In genomic region chr5:16531063-16531667, GRCh38 we compare ENCODE assay signal across 21 cellular contexts.
A peak's percentile ranks its signal among the peaks of the same experiment; 100 is the strongest.
DNase-seq lines count a peak whose midpoint lies in the region; ATAC-seq, FAIRE-seq and TF ChIP-seq lines count a peak whose summit lies in the region.
"Had no signal": no experiment of that assay in that cellular context is flagged by ENCODE, and none has a peak within 500 bp of the region (broad histone marks: within the 10 kb centered on the region; RNA-seq: fewer than 3 reads in every experiment).

No MANE protein-coding gene starts in this region.

- H3K4me3 ChIP-seq in heart right ventricle = no peak overlapping the region
- H3K4me3 ChIP-seq in small intestine (ENCODE audit: low read depth in 1 of 2, low read length in 2 of 2) = no peak overlapping the region
- H3K4me3 ChIP-seq: GM23248, SJCRH30 had no signal

- ATAC-seq in heart right ventricle (no peak), left cardiac atrium (no peak), left colon (peak; percentile 80)

- H3K27me3 ChIP-seq in heart right ventricle = no peaks in the 10 kb centered on the region
- no peaks in the 10 kb centered on the region for H3K27me3 ChIP-seq in small intestine (ENCODE audit: control insufficient read depth in 2 of 2, insufficient read depth in 2 of 2, low read length in 2 of 2)
- H3K27me3 ChIP-seq: SJCRH30 had no signal

- no peak for TF ChIP-seq CTCF in heart right ventricle (IDR thresholded peaks at IDR 0.05)

- WGBS in heart right ventricle, 2 donors = 40 to 54% methylated on average over 4 of the region's 4 CpGs
- WGBS in small intestine, 3 donors = 19 to 63% (median 45%) methylated on average over 4 of the region's 4 CpGs

- DNase-seq in heart right ventricle = no peak
- no peak for DNase-seq in left cardiac atrium
- DNase-seq in NCI-H2227 treated with DMSO at 0.1 percent for 48 hours (lab: John Stamatoyannopoulos, UW) = peak; percentile 24
- no peak for DNase-seq in left colon
- DNase-seq in small intestine = peak; percentile 73
- no peak for DNase-seq in NCI-H2171 treated with DMSO at 0.1 percent for 48 hours (lab: John Stamatoyannopoulos, UW)
- no peak for DNase-seq in activated CD4-positive, alpha-beta T cell treated with anti-CD3 and anti-CD28 coated beads for 1 hour
- DNase-seq: ACHN; CD4-positive, alpha-beta memory T cell; DND-41; GDM1; GM23248; HFFc6; NCI-H1092; NCI-H1694 treated with DMSO at 0.1 percent for 48 hours; NCI-H446 treated with DMSO at 0.1 percent for 48 hours; NCI-H82; SJCRH30 had no signal

- peak overlapping the region in 9 of 10 donors; percentile 22 to 85 (median 44) for H3K27ac ChIP-seq in heart right ventricle
- peak overlapping the region in 1 of 2 donors; percentile 3 for H3K27ac ChIP-seq in small intestine (ENCODE audit: low read depth in 1 of 2, low read length in 1 of 2)
- H3K27ac ChIP-seq: GM23248, HL-60, SJCRH30 had no signal

- H3K4me1 ChIP-seq in heart right ventricle (peaks cover 0 to 52% (median 12%) of the 10 kb centered on the region in 9 donors), small intestine (ENCODE audit: control insufficient read depth in 2 of 2, insufficient read depth in 1 of 2, low read depth in 1 of 2, low read length in 1 of 2) (peaks cover 0 to 11% of the 10 kb centered on the region in 2 donors)
- H3K4me1 ChIP-seq: SJCRH30 had no signal

- H3K9me3 ChIP-seq in heart right ventricle (no peaks in the 10 kb centered on the region), small intestine (ENCODE audit: control insufficient read depth, low read depth) (no peaks in the 10 kb centered on the region)
- H3K9me3 ChIP-seq: SJCRH30 had no signal

- no peak for FAIRE-seq in small intestine (lab: Jason Lieb, UNC)
- FAIRE-seq: D721Med, GM19239 had no signal

- intact Hi-C loops in heart right ventricle (cut with DNase I) (no loop called here), left cardiac atrium (cut with DNase I) (no loop called here), left colon (cut with DNase I, micrococcal nuclease) (no loop called here)

- H3K36me3 ChIP-seq in heart right ventricle = no peaks in the 10 kb centered on the region
- H3K36me3 ChIP-seq in small intestine (ENCODE audit: control insufficient read depth in 2 of 2, insufficient read depth in 2 of 2, low read length in 2 of 2) = no peaks in the 10 kb centered on the region
- H3K36me3 ChIP-seq: SJCRH30 had no signal

Comparison
In these comparisons a context has a peak if more than half of its experiments do, and no peak if none do; other contexts are left out.
1. DNase-seq: peak in NCI-H2227 treated with DMSO at 0.1 percent for 48 hours (single experiment) and small intestine (single experiment); none in heart right ventricle (0 of 2), left cardiac atrium (single experiment), left colon (0 of 2), NCI-H2171 treated with DMSO at 0.1 percent for 48 hours (single experiment) and activated CD4-positive, alpha-beta T cell treated with anti-CD3 and anti-CD28 coated beads for 1 hour (single experiment).